Comparison of ENCODE assay signal across 32 cellular contexts in genomic region chr2:9394816-9395215, GRCh38.
"Had no signal": no experiment of that assay in that cellular context is flagged by ENCODE, and none has a peak within 500 bp of the region (broad histone marks: within the 10 kb centered on the region; RNA-seq: fewer than 3 reads in every experiment).

No MANE protein-coding gene starts in this region.

- H3K27me3 ChIP-seq: ascending aorta, breast epithelium, cardiac muscle cell, dorsolateral prefrontal cortex, esophagus muscularis mucosa, foreskin keratinocyte, gastrocnemius medialis had no signal

- H3K9me3 Mint-ChIP-seq: activated CD4-positive, alpha-beta memory T cell treated with anti-CD3 and anti-CD28 coated beads for 36 hours; activated CD4-positive, alpha-beta T cell treated with anti-CD3 and anti-CD28 coated beads, Interleukin-2, amount 10 ng/mL, durations not matched to agents 24 days and 14 days; activated naive CD4-positive, alpha-beta T cell treated with anti-CD3 and anti-CD28 coated beads for 36 hours; activated naive CD4-positive, alpha-beta T cell treated with anti-CD3 and anti-CD28 coated beads, Interleukin-2, amount 50 U/mL, for 24 hours; activated naive CD8-positive, alpha-beta T cell treated with anti-CD3 and anti-CD28 coated beads, Interleukin-2, amount 10 ng/mL, durations not matched to agents 7 days and 5 days; activated T-helper 1 cell treated with anti-CD3 and anti-CD28 coated beads, Interleukin-12 subunit alpha, Interleukin-12 subunit beta, Interleukin-2, Interleukin-4 antibody, amounts not matched to agents 30 ng/mL and 10 ng/mL and 1 ng/mL, durations not matched to agents 14 hours and 24 hours and 36 hours; activated T-helper 2 cell treated with anti-CD3 and anti-CD28 coated beads, Interferon-gamma antibody, Interleukin-2, Interleukin-4, amounts not matched to agents 10 μg/mL and 5 μg/mL and 100 μg/mL, durations not matched to agents 14 hours and 24 hours and 36 hours; brain; dendritic cell treated with granulocyte-macrophage colony-stimulating factor and Interleukin-4, amounts not matched to agents 40 ng/mL and 50 ng/mL, for 4 days had no signal

- H3K36me3 Mint-ChIP-seq: activated CD4-positive, alpha-beta memory T cell treated with anti-CD3 and anti-CD28 coated beads for 36 hours; activated CD8-positive, alpha-beta memory T cell treated with anti-CD3 and anti-CD28 coated beads, Interleukin-2, amount 10 ng/mL, durations not matched to agents 7 days and 5 days; activated naive CD4-positive, alpha-beta T cell treated with anti-CD3 and anti-CD28 coated beads, Interleukin-2, amount 50 U/mL, for 24 hours; activated naive CD8-positive, alpha-beta T cell treated with anti-CD3 and anti-CD28 coated beads, Interleukin-2, amount 10 ng/mL, durations not matched to agents 7 days and 5 days had no signal

- H3K4me3 ChIP-seq: ascending aorta, breast epithelium, cardiac muscle cell, coronary artery, dorsolateral prefrontal cortex, esophagus muscularis mucosa, gastrocnemius medialis had no signal

- ATAC-seq: activated CD4-positive, alpha-beta T cell treated with anti-CD3 and anti-CD28 coated beads for 36 hours; activated CD8-positive, alpha-beta memory T cell treated with anti-CD3 and anti-CD28 coated beads, Interleukin-2, amount 10 ng/mL, durations not matched to agents 7 days and 5 days; activated CD8-positive, alpha-beta T cell treated with anti-CD3 and anti-CD28 coated beads, Interleukin-2, amount 10 ng/mL, durations not matched to agents 7 days and 5 days; foreskin keratinocyte; gastrocnemius medialis had no signal

- H3K36me3 ChIP-seq: breast epithelium, cardiac muscle cell had no signal

- H3K4me1 ChIP-seq: ascending aorta, breast epithelium, foreskin keratinocyte had no signal

- DNase-seq: activated CD4-positive, alpha-beta memory T cell treated with anti-CD3 and anti-CD28 coated beads for 36 hours; activated CD4-positive, alpha-beta T cell treated with anti-CD3 and anti-CD28 coated beads for 36 hours; activated CD4-positive, alpha-beta T cell treated with anti-CD3 and anti-CD28 coated beads, Interleukin-2, amount 10 ng/mL, durations not matched to agents 24 days and 14 days; activated CD4-positive, CD25-positive, alpha-beta regulatory T cell; activated CD4-positive, CD25-positive, alpha-beta regulatory T cell treated with anti-CD3 and anti-CD28 coated beads, Interleukin-2, amount 50 U/mL, for 72 hours; activated CD8-positive, alpha-beta memory T cell treated with anti-CD3 and anti-CD28 coated beads, Interleukin-2, amount 10 ng/mL, durations not matched to agents 7 days and 5 days; activated CD8-positive, alpha-beta memory T cell treated with anti-CD3 and anti-CD28 coated beads, Interleukin-2, amount 50 U/mL, for 4 hours; activated CD8-positive, alpha-beta T cell treated with anti-CD3 and anti-CD28 coated beads, Interleukin-2, amount 10 ng/mL, durations not matched to agents 7 days and 5 days; activated effector memory CD4-positive, alpha-beta T cell treated with anti-CD3 and anti-CD28 coated beads, Interleukin-2, amount 50 U/mL, for 16 hours; activated naive CD4-positive, alpha-beta T cell treated with anti-CD3 and anti-CD28 coated beads for 36 hours; activated naive CD8-positive, alpha-beta T cell treated with anti-CD3 and anti-CD28 coated beads, Interleukin-2, amount 10 ng/mL, durations not matched to agents 7 days and 5 days; activated T-cell treated with anti-CD3 and anti-CD28 coated beads, Interleukin-2, amount 50 U/mL, for 1 hour; activated T-cell treated with anti-CD3 and anti-CD28 coated beads, Interleukin-2, amount 50 U/mL, for 48 hours; central memory CD4-positive, alpha-beta T cell; cerebellar nuclear complex; dorsolateral prefrontal cortex; effector memory CD4-positive, alpha-beta T cell; erythroblast; foreskin keratinocyte; gastrocnemius medialis; glutamatergic neuron; T-helper 2 cell had no signal

- H3K27me3 Mint-ChIP-seq: activated CD4-positive, alpha-beta memory T cell treated with anti-CD3 and anti-CD28 coated beads for 36 hours; activated CD4-positive, alpha-beta T cell treated with anti-CD3 and anti-CD28 coated beads for 36 hours; activated CD4-positive, alpha-beta T cell treated with anti-CD3 and anti-CD28 coated beads, Interleukin-2, amount 10 ng/mL, durations not matched to agents 24 days and 14 days; activated CD8-positive, alpha-beta memory T cell treated with anti-CD3 and anti-CD28 coated beads, Interleukin-2, amount 10 ng/mL, durations not matched to agents 7 days and 5 days; activated naive CD4-positive, alpha-beta T cell treated with anti-CD3 and anti-CD28 coated beads, Interleukin-2, amount 50 U/mL, for 24 hours; activated naive CD8-positive, alpha-beta T cell treated with anti-CD3 and anti-CD28 coated beads, Interleukin-2, amount 10 ng/mL, durations not matched to agents 7 days and 5 days; dendritic cell treated with granulocyte-macrophage colony-stimulating factor and Interleukin-4, amounts not matched to agents 40 ng/mL and 50 ng/mL, for 4 days had no signal

- H3K4me3 Mint-ChIP-seq: activated CD4-positive, alpha-beta memory T cell treated with anti-CD3 and anti-CD28 coated beads for 36 hours; activated CD4-positive, alpha-beta T cell treated with anti-CD3 and anti-CD28 coated beads for 36 hours; activated CD4-positive, alpha-beta T cell treated with anti-CD3 and anti-CD28 coated beads, Interleukin-2, amount 10 ng/mL, durations not matched to agents 24 days and 14 days; activated CD8-positive, alpha-beta memory T cell treated with anti-CD3 and anti-CD28 coated beads, Interleukin-2, amount 10 ng/mL, durations not matched to agents 7 days and 5 days; activated CD8-positive, alpha-beta T cell treated with anti-CD3 and anti-CD28 coated beads, Interleukin-2, amount 10 ng/mL, durations not matched to agents 7 days and 5 days; activated naive CD4-positive, alpha-beta T cell treated with anti-CD3 and anti-CD28 coated beads for 36 hours; activated naive CD4-positive, alpha-beta T cell treated with anti-CD3 and anti-CD28 coated beads, Interleukin-2, amount 50 U/mL, for 24 hours; activated naive CD8-positive, alpha-beta T cell treated with anti-CD3 and anti-CD28 coated beads, Interleukin-2, amount 10 ng/mL, durations not matched to agents 7 days and 5 days; activated T-helper 1 cell treated with anti-CD3 and anti-CD28 coated beads, Interleukin-12 subunit alpha, Interleukin-12 subunit beta, Interleukin-2, Interleukin-4 antibody, amounts not matched to agents 30 ng/mL and 10 ng/mL and 1 ng/mL, durations not matched to agents 14 hours and 24 hours and 36 hours; brain; dendritic cell treated with granulocyte-macrophage colony-stimulating factor and Interleukin-4, amounts not matched to agents 40 ng/mL and 50 ng/mL, for 4 days had no signal

- H3K9me3 ChIP-seq: ascending aorta, breast epithelium, esophagus muscularis mucosa, gastrocnemius medialis had no signal

- H3K27ac ChIP-seq: ascending aorta, breast epithelium, cardiac muscle cell, dorsolateral prefrontal cortex, foreskin keratinocyte, gastrocnemius medialis had no signal

- H3K4me1 Mint-ChIP-seq: activated CD4-positive, alpha-beta T cell treated with anti-CD3 and anti-CD28 coated beads for 36 hours; activated CD4-positive, alpha-beta T cell treated with anti-CD3 and anti-CD28 coated beads, Interleukin-2, amount 10 ng/mL, durations not matched to agents 24 days and 14 days; activated CD8-positive, alpha-beta memory T cell treated with anti-CD3 and anti-CD28 coated beads, Interleukin-2, amount 10 ng/mL, durations not matched to agents 7 days and 5 days; activated naive CD4-positive, alpha-beta T cell treated with anti-CD3 and anti-CD28 coated beads, Interleukin-2, amount 50 U/mL, for 24 hours; activated naive CD8-positive, alpha-beta T cell treated with anti-CD3 and anti-CD28 coated beads, Interleukin-2, amount 10 ng/mL, durations not matched to agents 7 days and 5 days had no signal

- H3K27ac Mint-ChIP-seq: activated CD4-positive, alpha-beta memory T cell treated with anti-CD3 and anti-CD28 coated beads for 36 hours; activated CD4-positive, alpha-beta T cell treated with anti-CD3 and anti-CD28 coated beads for 36 hours; activated CD4-positive, alpha-beta T cell treated with anti-CD3 and anti-CD28 coated beads, Interleukin-2, amount 10 ng/mL, durations not matched to agents 24 days and 14 days; activated CD8-positive, alpha-beta memory T cell treated with anti-CD3 and anti-CD28 coated beads, Interleukin-2, amount 10 ng/mL, durations not matched to agents 7 days and 5 days; activated CD8-positive, alpha-beta T cell treated with anti-CD3 and anti-CD28 coated beads, Interleukin-2, amount 10 ng/mL, durations not matched to agents 7 days and 5 days; activated naive CD4-positive, alpha-beta T cell treated with anti-CD3 and anti-CD28 coated beads for 36 hours; activated naive CD4-positive, alpha-beta T cell treated with anti-CD3 and anti-CD28 coated beads, Interleukin-2, amount 50 U/mL, for 24 hours; activated naive CD8-positive, alpha-beta T cell treated with anti-CD3 and anti-CD28 coated beads, Interleukin-2, amount 10 ng/mL, durations not matched to agents 7 days and 5 days; activated T-helper 1 cell treated with anti-CD3 and anti-CD28 coated beads, Interleukin-12 subunit alpha, Interleukin-12 subunit beta, Interleukin-2, Interleukin-4 antibody, amounts not matched to agents 30 ng/mL and 10 ng/mL and 1 ng/mL, durations not matched to agents 14 hours and 24 hours and 36 hours; activated T-helper 2 cell treated with anti-CD3 and anti-CD28 coated beads, Interferon-gamma antibody, Interleukin-2, Interleukin-4, amounts not matched to agents 10 μg/mL and 5 μg/mL and 100 μg/mL, durations not matched to agents 14 hours and 24 hours and 36 hours; dendritic cell treated with granulocyte-macrophage colony-stimulating factor and Interleukin-4, amounts not matched to agents 40 ng/mL and 50 ng/mL, for 4 days had no signal
